13 cellular contexts compared by ENCODE assay signal in genomic region chr2:241304039-241304670, GRCh38. TPM values are rescaled to one million over a fixed set of nuclear protein-coding genes. Genes with fewer than 3 reads are reported as not detected.
DNase-seq lines count a peak whose midpoint lies in the region; ATAC-seq and TF ChIP-seq lines count a peak whose summit lies in the region.
"Had no signal": no experiment of that assay in that cellular context is flagged by ENCODE, and none has a peak within 500 bp of the region (broad histone marks: within the 10 kb centered on the region; RNA-seq: fewer than 3 reads in every experiment).

No MANE protein-coding gene starts in this region.

- CTCF ChIA-PET in CD4-positive, alpha-beta T cell (lab: Charles Lee) = no interaction called here

- no peak overlapping the region for H3K27ac ChIP-seq in CD4-positive, alpha-beta T cell (ENCODE audit: low read depth, low read length)
- peak overlapping the region; percentile 60 for H3K27ac ChIP-seq in psoas muscle

- no peaks in the 10 kb centered on the region for H3K27me3 Mint-ChIP-seq in CD4-positive, alpha-beta T cell
- no peaks in the 10 kb centered on the region for H3K27me3 Mint-ChIP-seq in T-helper 17 cell
- H3K27me3 Mint-ChIP-seq: IgD-negative memory B cell had no signal

- H3K27ac Mint-ChIP-seq in CD4-positive, alpha-beta T cell = peak overlapping the region; percentile 57
- H3K27ac Mint-ChIP-seq in T-helper 17 cell = peak overlapping the region; percentile 88

- no peak for TF ChIP-seq CTCF in CD4-positive, alpha-beta T cell (IDR thresholded peaks at IDR 0.05)
- TF ChIP-seq CTCF in fibroblast of the aortic adventitia (IDR thresholded peaks at IDR 0.05; ENCODE audit: insufficient read depth, low read length) (no peak), psoas muscle (IDR thresholded peaks at IDR 0.05) (no peak)

- ATAC-seq in CD4-positive, alpha-beta T cell (ENCODE audit: poor library complexity) = no peak
- ATAC-seq in T-helper 17 cell (no peak), psoas muscle (peak; percentile 33 to 70 (median 61)), GM21717 (IDR thresholded peaks at IDR 0.05; ENCODE audit: unreplicated experiment) (no peak)
- ATAC-seq: HCT116 had no signal

- POLR2A ChIA-PET in CD4-positive, alpha-beta T cell (lab: Charles Lee) = interaction anchor here (1.1 to 5.1 kb wide), 2 partner anchors 11 to 14 kb away, joined by 3 to 31 read pairs; partner anchors contain the start of genes HDLBP and SEPTIN2

- H3K4me3 ChIP-seq in fibroblast of the aortic adventitia (ENCODE audit: low read depth, low read length) (no peak overlapping the region), psoas muscle (no peak overlapping the region)

- no peaks in the 10 kb centered on the region for H3K27me3 ChIP-seq in CD4-positive, alpha-beta T cell (ENCODE audit: control insufficient read depth, insufficient read depth, low read length)
- no peaks in the 10 kb centered on the region for H3K27me3 ChIP-seq in psoas muscle (ENCODE audit: insufficient read depth in 3 of 3, low read length in 2 of 3)

- peaks cover 72% of the 10 kb centered on the region for H3K4me1 ChIP-seq in psoas muscle

- DNase-seq in CD4-positive, alpha-beta T cell = no peak
- DNase-seq in T-helper 17 cell (no peak), fibroblast of the aortic adventitia (ENCODE audit: low read depth) (peak; percentile 33), psoas muscle (no peak), NCI-H1417 (lab: John Stamatoyannopoulos, UW) (no peak), NAMALWA (ENCODE audit: low spot score) (no peak)
- DNase-seq: DMS153, NCI-H2227 treated with DMSO at 0.1 percent for 48 hours, NCI-H526 treated with DMSO at 0.1 percent for 48 hours, RPMI8226 had no signal

- 30 to 40% (median 30%) methylated on average over 5 of the region's 5 CpGs for WGBS in psoas muscle, 3 donors

- H3K4me1 Mint-ChIP-seq in CD4-positive, alpha-beta T cell (ENCODE audit: low read depth) = peaks cover 77% of the 10 kb centered on the region
- H3K4me1 Mint-ChIP-seq in T-helper 17 cell = peaks cover 40% of the 10 kb centered on the region

- peaks cover 5% of the 10 kb centered on the region for H3K36me3 Mint-ChIP-seq in CD4-positive, alpha-beta T cell (ENCODE audit: low read depth)
- H3K36me3 Mint-ChIP-seq in T-helper 17 cell (ENCODE audit: low read depth) = no peaks in the 10 kb centered on the region
- H3K36me3 Mint-ChIP-seq: IgD-negative memory B cell had no signal

- intact Hi-C loops in CD4-positive, alpha-beta T cell (cut with DNase I, micrococcal nuclease) = no loop called here
- intact Hi-C loops in psoas muscle (cut with DNase I) = no loop called here

- no peaks in the 10 kb centered on the region for H3K9me3 Mint-ChIP-seq in CD4-positive, alpha-beta T cell
- H3K9me3 Mint-ChIP-seq: IgD-negative memory B cell had no signal

- no peaks in the 10 kb centered on the region for H3K9me3 ChIP-seq in CD4-positive, alpha-beta T cell (ENCODE audit: control insufficient read depth, low read length)
- H3K9me3 ChIP-seq in T-helper 17 cell (ENCODE audit: control insufficient read depth, low read length, poor library complexity, severe bottlenecking) (no peaks in the 10 kb centered on the region), psoas muscle (no peaks in the 10 kb centered on the region)

- no peaks in the 10 kb centered on the region for H3K36me3 ChIP-seq in psoas muscle (ENCODE audit: insufficient read depth in 1 of 2, low read depth in 1 of 2)

- no peak overlapping the region for H3K4me3 Mint-ChIP-seq in CD4-positive, alpha-beta T cell
- H3K4me3 Mint-ChIP-seq in T-helper 17 cell = no peak overlapping the region

RNA-seq across cellular contexts. Expression of gene HDLBP, which starts 11.3 kb away (rescaled TPM):
- total RNA-seq in CD4-positive, alpha-beta T cell = 10 to 100 TPM; 82.0 to 97.9 TPM
- total RNA-seq in T-helper 17 cell = 100 to 1,000 TPM; 136 to 175 TPM
- 929 and 1,195 TPM in 2 replicates for total RNA-seq in fibroblast of the aortic adventitia (ENCODE audit: low replicate concordance)
- total RNA-seq in psoas muscle = 100 to 1,000 TPM; 349 to 526 (median 469) TPM
- polyA plus RNA-seq in psoas muscle = 100 to 1,000 TPM; 264 to 421 (median 283) TPM

RNA-seq across cellular contexts. Expression of gene SEPTIN2, which starts 11.6 kb away (rescaled TPM):
- 100 to 1,000 TPM; 189 to 196 TPM for total RNA-seq in CD4-positive, alpha-beta T cell
- total RNA-seq in T-helper 17 cell (100 to 1,000 TPM; 190 to 216 TPM), fibroblast of the aortic adventitia (ENCODE audit: low replicate concordance) (472 and 546 TPM in 2 replicates), psoas muscle (100 to 1,000 TPM in 3 of 4 donors, 10 to 100 TPM in 1; 86.4 to 161 (median 126) TPM)
- 100 to 1,000 TPM in 1 of 3 donors, 10 to 100 TPM in 2; 68.8 to 122 (median 90.0) TPM for polyA plus RNA-seq in psoas muscle

RNA-seq across cellular contexts. Expression of gene FARP2, which starts 51.9 kb away (rescaled TPM):
- total RNA-seq in CD4-positive, alpha-beta T cell = 10 to 100 TPM; 17.2 to 18.3 TPM
- total RNA-seq in T-helper 17 cell (10 to 100 TPM; 18.0 to 28.1 TPM), fibroblast of the aortic adventitia (ENCODE audit: low replicate concordance) (27.2 and 41.0 TPM in 2 replicates), psoas muscle (10 to 100 TPM; 17.4 to 18.4 (median 17.7) TPM)
- 1 to 10 TPM; 5.8 to 8.4 (median 6.0) TPM for polyA plus RNA-seq in psoas muscle

Comparison
In these comparisons a context has a peak if more than half of its experiments do, and no peak if none do; other contexts are left out.
1. ATAC-seq: peak in psoas muscle (4 of 4); none in CD4-positive, alpha-beta T cell (single experiment), T-helper 17 cell (single experiment) and GM21717 (single experiment).